Comparison of ENCODE assay signal across 8 cellular contexts in genomic region chr6:79234150-79235022, GRCh38. TPM values are rescaled to one million over a fixed set of nuclear protein-coding genes. Genes with fewer than 3 reads are reported as not detected.
A peak's percentile ranks its signal among the peaks of the same experiment; 100 is the strongest.
DNase-seq lines count a peak whose midpoint lies in the region; ATAC-seq and TF ChIP-seq lines count a peak whose summit lies in the region.

HMGN3 (minus strand) TSS chr6:79234682.

- DNase-seq in D341Med (ENCODE audit: low spot score): peak; percentile 97
- peak; percentile 94 for DNase-seq in OCI-LY7 (ENCODE audit: low spot score)
- peak; percentile 87 for DNase-seq in activated T-cell treated with anti-CD3 and anti-CD28 coated beads for 24 hours (ENCODE audit: low read depth)
- DNase-seq in epidermal melanocyte (ENCODE audit: insufficient read length, low spot score): peak; percentile 73
- peak; percentile 93 for DNase-seq in middle frontal gyrus (ENCODE audit: extremely low spot score, low spot score)
- DNase-seq in stimulated activated CD8-positive, alpha-beta memory T cell treated with anti-CD3 and anti-CD28 coated beads, Interleukin-2, amount 100 ng/mL, for 48 hours (ENCODE audit: low read depth in 2 of 2): peak; percentile 85 to 91

- POLR2A ChIA-PET in OCI-LY7 (lab: Charles Lee): interaction anchor here (1.0 kb wide), 1 partner anchor 12 kb away, joined by 4 read pairs; no protein-coding TSS in a partner anchor

- CTCF ChIA-PET in OCI-LY7 (lab: Charles Lee; ENCODE audit: unreplicated experiment): no interaction called here

- H3K4me3 ChIP-seq in HUES64 (ENCODE audit: low read length) (peak within 1 kb of the TSS; percentile 88), OCI-LY7 (ENCODE audit: low read depth, low read length, poor library complexity, severe bottlenecking) (peak within 1 kb of the TSS; percentile 77)

- no peaks in the 10 kb centered on the region for H3K9me3 ChIP-seq in HUES64 (ENCODE audit: insufficient read depth, low read depth, low read length)
- H3K9me3 ChIP-seq in OCI-LY7 (ENCODE audit: low read length): peaks cover 8% of the 10 kb centered on the region; the same call in 1 of the 2 replicates

- H3K4me2 ChIP-seq in OCI-LY7 (ENCODE audit: low read length): peak within 1 kb of the TSS; percentile 80

- peak within 1 kb of the TSS; percentile 87 for H3K9ac ChIP-seq in HUES64 (ENCODE audit: low read depth, low read length)

- H3K79me2 ChIP-seq in OCI-LY7 (ENCODE audit: insufficient read depth, low read depth, low read length): peaks cover 31% of the 10 kb centered on the region

- TF ChIP-seq CTCF in OCI-LY7 (conservative IDR thresholded peaks at IDR 0.05; ENCODE audit: low read length): peak; percentile 36; the same call in 1 of the 2 replicates

- 3% methylated on average over 50 of the region's 51 CpGs for WGBS in HUES64

- H4K20me1 ChIP-seq in OCI-LY7 (ENCODE audit: insufficient read depth, low read length): peaks cover 8% of the 10 kb centered on the region; the same call in 1 of the 2 replicates

- intact Hi-C loops in OCI-LY7 (cut with micrococcal nuclease; ENCODE audit: unreplicated experiment): loop anchor here (1.0 to 5.0 kb wide), 2 partner anchors 156 to 873 kb away; partner anchors contain the start of genes BCKDHB and PHIP

- no peaks in the 10 kb centered on the region for H3K9me2 ChIP-seq in OCI-LY7 (ENCODE audit: insufficient read depth, low read length)

- peaks cover 5% of the 10 kb centered on the region; the same call in 1 of the 2 replicates for H3K36me3 ChIP-seq in HUES64 (ENCODE audit: insufficient read depth, low read length)
- H3K36me3 ChIP-seq in OCI-LY7 (ENCODE audit: insufficient read depth, low read length): no peaks in the 10 kb centered on the region

- H3K27ac ChIP-seq in HUES64 (ENCODE audit: low read depth, low read length) (peak within 1 kb of the TSS; percentile 71), OCI-LY7 (ENCODE audit: low read depth, low read length, poor library complexity, severe bottlenecking) (peak within 1 kb of the TSS; percentile 48)

- TSS peak; percentile 69 for BruUV-seq in OCI-LY7 (replicated peaks; lab: Mats Ljungman, UMichigan)

- H3K4me1 ChIP-seq in HUES64 (ENCODE audit: insufficient read depth, low read length): peaks cover 12% of the 10 kb centered on the region
- peaks cover 32% of the 10 kb centered on the region for H3K4me1 ChIP-seq in OCI-LY7 (ENCODE audit: insufficient read depth, low read length, poor library complexity, severe bottlenecking)

- ATAC-seq in GM21447 (IDR thresholded peaks at IDR 0.05; ENCODE audit: unreplicated experiment): peak; percentile 82

- no peaks in the 10 kb centered on the region for H3K27me3 ChIP-seq in HUES64 (ENCODE audit: insufficient read depth, low read length)

- H2AFZ ChIP-seq in OCI-LY7 (ENCODE audit: low read length): peak within 1 kb of the TSS; percentile 95

RNA-seq across cellular contexts. Expression of gene HMGN3, which starts in this region (rescaled TPM):
- polyA plus RNA-seq in HUES64 (2013, experiment 1 of 2): 182 TPM
- 198 TPM for polyA plus RNA-seq in HUES64 (2013, experiment 2 of 2)
- 105 and 134 TPM in 2 replicates for total RNA-seq in OCI-LY7 (2014; rRNA removed; shearing (Covaris generic))
- 97.5 and 103 TPM in 2 replicates for total RNA-seq in OCI-LY7 (2022)

Comparison
In these comparisons a context has a peak if more than half of its experiments do, and no peak if none do; other contexts are left out.
1. Peak in every context shown above with its lines: DNase-seq, ATAC-seq, H3K4me3 ChIP-seq and H3K27ac ChIP-seq.